In the genomic region with DNA sequence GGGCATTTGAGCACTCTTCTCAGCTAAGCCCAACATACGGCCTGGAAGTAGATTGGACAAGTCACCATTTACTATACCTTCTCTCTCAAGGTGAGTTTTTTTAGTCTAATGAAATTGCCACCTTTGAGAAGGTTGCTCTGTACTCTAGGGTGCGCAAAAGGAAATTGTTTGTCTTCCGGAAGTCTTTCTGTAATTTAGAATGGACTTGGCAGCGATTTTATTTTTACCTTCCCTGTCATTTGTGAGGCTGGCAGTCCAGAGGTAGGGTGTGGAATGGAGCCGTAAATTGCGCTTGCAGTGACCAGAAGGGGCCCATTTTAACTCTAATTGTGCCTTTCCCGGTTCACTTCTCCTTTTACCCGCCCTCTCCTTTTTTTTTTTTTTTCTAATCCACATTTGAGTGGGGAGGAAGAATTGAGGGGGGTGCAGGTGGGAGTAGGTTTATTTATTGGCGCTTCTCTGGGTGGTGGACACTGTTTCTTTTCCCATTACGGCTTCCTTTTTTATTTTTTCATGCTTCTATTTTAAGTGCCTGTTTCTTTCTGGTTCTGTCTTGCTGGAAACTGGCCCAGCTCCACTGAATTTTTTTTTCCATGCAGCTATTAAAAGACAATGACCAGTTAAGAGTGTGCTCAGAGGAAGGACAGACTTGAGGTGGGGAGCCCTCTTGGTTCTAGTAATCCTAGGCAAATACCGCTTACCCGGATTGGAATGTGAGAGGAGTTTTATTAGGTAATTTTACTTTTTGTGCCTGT, we compare ENCODE assay signal across 8 cellular contexts.
DNase-seq lines count a peak whose midpoint lies in the region; ATAC-seq and TF ChIP-seq lines count a peak whose summit lies in the region.

No MANE protein-coding gene starts in this region.

- no peaks in the 10 kb centered on the region for H3K9me3 Mint-ChIP-seq in activated CD4-positive, alpha-beta memory T cell treated with anti-CD3 and anti-CD28 coated beads, Interleukin-2, amount 10 ng/mL, durations not matched to agents 7 days and 5 days
- H3K9me3 Mint-ChIP-seq in activated CD4-positive, alpha-beta T cell treated with anti-CD3 and anti-CD28 coated beads for 36 hours (ENCODE audit: low read depth): no peaks in the 10 kb centered on the region

- TF ChIP-seq RAD21 in SK-N-SH (IDR thresholded peaks at IDR 0.05; ENCODE audit: low read length): no peak

- peaks cover 0 to 2% of the 10 kb centered on the region in 2 experiments; a peak in 2 of 4 replicates for H3K4me1 ChIP-seq in SK-N-SH (ENCODE audit: control insufficient read depth in 1 of 2, insufficient read depth in 2 of 2, low read depth in 1 of 2, low read length in 1 of 2)

- TF ChIP-seq CTCF in SK-N-SH (IDR thresholded peaks at IDR 0.05): no peak

- CTCF ChIA-PET in SK-N-SH (lab: Yijun Ruan, JAX): interaction anchor here (1.2 to 1.7 kb wide), 3 partner anchors 19 to 76 kb away, joined by 3 to 5 read pairs (median 3); no protein-coding TSS in a partner anchor
- CTCF ChIA-PET in activated CD4-positive, alpha-beta memory T cell treated with anti-CD3 and anti-CD28 coated beads, Interleukin-2, amount 10 ng/mL, durations not matched to agents 7 days and 5 days (lab: Charles Lee): no interaction called here
- CTCF ChIA-PET in activated CD4-positive, alpha-beta T cell treated with anti-CD3 and anti-CD28 coated beads for 36 hours (lab: Charles Lee): no interaction called here

- H3K36me3 Mint-ChIP-seq in activated CD4-positive, alpha-beta memory T cell treated with anti-CD3 and anti-CD28 coated beads, Interleukin-2, amount 10 ng/mL, durations not matched to agents 7 days and 5 days (ENCODE audit: low read depth): peaks cover 5% of the 10 kb centered on the region
- peaks cover 7% of the 10 kb centered on the region for H3K36me3 Mint-ChIP-seq in activated CD4-positive, alpha-beta T cell treated with anti-CD3 and anti-CD28 coated beads for 36 hours (ENCODE audit: low read depth)

- TF ChIP-seq EP300 in SK-N-SH (IDR thresholded peaks at IDR 0.05; ENCODE audit: borderline replicate concordance in 1 of 2, low read depth in 1 of 2, low read length in 1 of 2): no peak

- H3K4me3 ChIP-seq in SK-N-SH (ENCODE audit: low read depth in 2 of 2, low read length in 1 of 2): no peak overlapping the region

- 82% methylated on average over 12 of the region's 12 CpGs for WGBS in SK-N-SH (ENCODE audit: low lambda C conversion rate)

- peak; percentile 80 for ATAC-seq in Right ventricle myocardium superior (ENCODE audit: poor library complexity)
- ATAC-seq in activated CD4-positive, alpha-beta T cell treated with anti-CD3 and anti-CD28 coated beads for 36 hours: no peak

- H4K20me1 ChIP-seq in SK-N-SH (ENCODE audit: insufficient read depth): no peaks in the 10 kb centered on the region

- POLR2A ChIA-PET in SK-N-SH (lab: Yijun Ruan, JAX): no interaction called here
- POLR2A ChIA-PET in activated CD4-positive, alpha-beta memory T cell treated with anti-CD3 and anti-CD28 coated beads, Interleukin-2, amount 10 ng/mL, durations not matched to agents 7 days and 5 days (lab: Charles Lee): interaction anchor here (1.0 kb wide), 1 partner anchor 1655 kb away, joined by 3 read pairs; no protein-coding TSS in a partner anchor
- POLR2A ChIA-PET in activated CD4-positive, alpha-beta T cell treated with anti-CD3 and anti-CD28 coated beads for 36 hours (lab: Charles Lee): no interaction called here

- no peaks in the 10 kb centered on the region for H3K36me3 ChIP-seq in SK-N-SH (replicated peaks in 1 of 2; ENCODE audit: control insufficient read depth in 1 of 2, insufficient read depth in 2 of 2, low read length in 1 of 2)

- H3K79me2 ChIP-seq in SK-N-SH (ENCODE audit: insufficient read depth): no peaks in the 10 kb centered on the region

- no peak overlapping the region for H2AFZ ChIP-seq in SK-N-SH (ENCODE audit: low read depth)

- intact Hi-C loops in Right ventricle myocardium superior (cut with DNase I): loop anchor here (10.0 kb wide), 1 partner anchor 63 kb away; no protein-coding TSS in a partner anchor
- intact Hi-C loops in activated CD4-positive, alpha-beta T cell treated with anti-CD3 and anti-CD28 coated beads for 36 hours (cut with DNase I, micrococcal nuclease): no loop called here

- peak overlapping the region; percentile 20; the same call in 1 of the 2 replicates for H3K4me2 ChIP-seq in SK-N-SH

- peak overlapping the region; percentile 32 to 34; a peak in 2 of 4 replicates for H3K27ac ChIP-seq in SK-N-SH (ENCODE audit: low read depth in 2 of 2, low read length in 1 of 2)

- H3K27me3 Mint-ChIP-seq in activated CD4-positive, alpha-beta memory T cell treated with anti-CD3 and anti-CD28 coated beads, Interleukin-2, amount 10 ng/mL, durations not matched to agents 7 days and 5 days: no peaks in the 10 kb centered on the region
- H3K27me3 Mint-ChIP-seq in activated CD4-positive, alpha-beta T cell treated with anti-CD3 and anti-CD28 coated beads for 36 hours: no peaks in the 10 kb centered on the region

- H3F3A ChIP-seq in SK-N-SH (replicated peaks; ENCODE audit: insufficient read depth): no peaks in the 10 kb centered on the region

- no peak overlapping the region for H3K4me3 Mint-ChIP-seq in activated CD4-positive, alpha-beta memory T cell treated with anti-CD3 and anti-CD28 coated beads, Interleukin-2, amount 10 ng/mL, durations not matched to agents 7 days and 5 days
- H3K4me3 Mint-ChIP-seq in activated CD4-positive, alpha-beta T cell treated with anti-CD3 and anti-CD28 coated beads for 36 hours: no peak overlapping the region

- H3K9me3 ChIP-seq in SK-N-SH: no peaks in the 10 kb centered on the region

- DNase-seq in DMS79 (lab: John Stamatoyannopoulos, UW) (peak; percentile 51), SK-N-SH (no peak), Right ventricle myocardium superior (no peak), putamen (ENCODE audit: low spot score) (peak; percentile 67), NCI-H524 treated with DMSO at 0.1 percent for 48 hours (lab: John Stamatoyannopoulos, UW) (no peak), HuH-7.5 (ENCODE audit: low spot score) (no peak)
- no peak for DNase-seq in activated CD4-positive, alpha-beta memory T cell treated with anti-CD3 and anti-CD28 coated beads, Interleukin-2, amount 10 ng/mL, durations not matched to agents 7 days and 5 days
- DNase-seq in activated CD4-positive, alpha-beta T cell treated with anti-CD3 and anti-CD28 coated beads for 36 hours: no peak

- no peaks in the 10 kb centered on the region for H3K9me2 ChIP-seq in SK-N-SH

- H3K9ac ChIP-seq in SK-N-SH: no peak overlapping the region

- peaks cover 2% of the 10 kb centered on the region for H3K4me1 Mint-ChIP-seq in activated CD4-positive, alpha-beta memory T cell treated with anti-CD3 and anti-CD28 coated beads, Interleukin-2, amount 10 ng/mL, durations not matched to agents 7 days and 5 days
- H3K4me1 Mint-ChIP-seq in activated CD4-positive, alpha-beta T cell treated with anti-CD3 and anti-CD28 coated beads for 36 hours: no peaks in the 10 kb centered on the region

- no peaks in the 10 kb centered on the region for H3K27me3 ChIP-seq in SK-N-SH (ENCODE audit: insufficient read depth)

- no peak overlapping the region for H3K27ac Mint-ChIP-seq in activated CD4-positive, alpha-beta memory T cell treated with anti-CD3 and anti-CD28 coated beads, Interleukin-2, amount 10 ng/mL, durations not matched to agents 7 days and 5 days
- no peak overlapping the region for H3K27ac Mint-ChIP-seq in activated CD4-positive, alpha-beta T cell treated with anti-CD3 and anti-CD28 coated beads for 36 hours

TF ChIP-seq in SK-N-SH, 30 proteins besides CTCF, POLR2A, EP300 and RAD21:
- TF ChIP-seq, protein P1, sequence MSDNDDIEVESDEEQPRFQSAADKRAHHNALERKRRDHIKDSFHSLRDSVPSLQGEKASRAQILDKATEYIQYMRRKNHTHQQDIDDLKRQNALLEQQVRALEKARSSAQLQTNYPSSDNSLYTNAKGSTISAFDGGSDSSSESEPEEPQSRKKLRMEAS (IDR thresholded peaks at IDR 0.05; ENCODE audit: low read depth): no peak
- TF ChIP-seq MEF2A (IDR thresholded peaks at IDR 0.05; ENCODE audit: borderline replicate concordance, low read depth): 0 out of 2 replicates have a peak, but pooled peaks have one; percentile 46

Comparison
In these comparisons a context has a peak if more than half of its experiments do, and no peak if none do; other contexts are left out.
1. DNase-seq: peak in DMS79 (single experiment) and putamen (single experiment); none in SK-N-SH (single experiment), Right ventricle myocardium superior (single experiment), activated CD4-positive, alpha-beta memory T cell treated with anti-CD3 and anti-CD28 coated beads, Interleukin-2, amount 10 ng/mL, durations not matched to agents 7 days and 5 days (single experiment), activated CD4-positive, alpha-beta T cell treated with anti-CD3 and anti-CD28 coated beads for 36 hours (single experiment), NCI-H524 treated with DMSO at 0.1 percent for 48 hours (single experiment) and HuH-7.5 (single experiment).